In the genomic region with DNA sequence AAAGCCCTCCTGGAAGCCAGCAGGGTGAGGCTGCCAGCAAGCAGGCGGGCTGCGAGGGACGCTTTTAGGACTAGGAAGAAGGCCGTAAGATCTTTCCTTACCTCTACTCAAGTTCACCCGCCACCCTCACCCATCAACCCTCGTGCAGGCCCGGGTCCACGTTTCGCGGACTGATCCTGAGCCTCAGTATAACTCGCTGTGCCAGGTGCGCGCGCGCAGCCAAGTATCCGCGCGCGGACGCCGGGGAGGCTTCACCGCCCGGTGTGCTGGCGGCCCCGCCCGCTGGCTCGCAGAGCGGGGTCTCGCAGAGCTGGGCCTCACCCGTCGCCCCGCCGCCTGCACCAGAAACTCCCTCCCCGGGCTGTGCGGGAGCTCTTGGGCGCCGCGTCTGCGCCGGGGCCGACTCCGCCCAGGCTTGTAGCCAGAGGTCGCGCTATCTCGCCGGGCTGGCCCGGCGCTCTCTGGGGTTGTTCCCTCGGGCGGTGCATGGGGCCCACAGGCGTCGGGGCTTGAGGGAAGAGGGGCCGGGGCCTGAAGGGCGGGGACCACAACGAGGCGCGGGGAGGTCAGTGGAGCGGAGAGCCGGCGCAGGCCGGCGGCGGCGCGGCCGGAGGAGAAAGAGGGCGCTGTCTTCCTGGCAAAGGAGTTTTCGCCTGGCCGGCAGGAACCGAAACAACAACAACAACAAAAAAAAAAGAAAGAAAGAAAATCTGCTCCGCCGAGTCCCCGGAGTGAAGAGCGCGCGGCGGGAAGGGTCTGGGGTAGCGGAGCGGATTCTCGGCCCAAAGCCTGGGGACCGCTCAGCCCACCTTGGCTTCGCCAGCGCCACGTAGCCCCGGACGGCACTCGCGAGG, we compare ENCODE assay signal across 1 cellular context.
TF ChIP-seq lines count a peak whose summit lies in the region.

No MANE protein-coding gene starts in this region.

TF ChIP-seq in GM12878, 131 proteins besides CTCF, POLR2A, EP300 and RAD21 (continued from another document):
- TF ChIP-seq, protein P1, sequence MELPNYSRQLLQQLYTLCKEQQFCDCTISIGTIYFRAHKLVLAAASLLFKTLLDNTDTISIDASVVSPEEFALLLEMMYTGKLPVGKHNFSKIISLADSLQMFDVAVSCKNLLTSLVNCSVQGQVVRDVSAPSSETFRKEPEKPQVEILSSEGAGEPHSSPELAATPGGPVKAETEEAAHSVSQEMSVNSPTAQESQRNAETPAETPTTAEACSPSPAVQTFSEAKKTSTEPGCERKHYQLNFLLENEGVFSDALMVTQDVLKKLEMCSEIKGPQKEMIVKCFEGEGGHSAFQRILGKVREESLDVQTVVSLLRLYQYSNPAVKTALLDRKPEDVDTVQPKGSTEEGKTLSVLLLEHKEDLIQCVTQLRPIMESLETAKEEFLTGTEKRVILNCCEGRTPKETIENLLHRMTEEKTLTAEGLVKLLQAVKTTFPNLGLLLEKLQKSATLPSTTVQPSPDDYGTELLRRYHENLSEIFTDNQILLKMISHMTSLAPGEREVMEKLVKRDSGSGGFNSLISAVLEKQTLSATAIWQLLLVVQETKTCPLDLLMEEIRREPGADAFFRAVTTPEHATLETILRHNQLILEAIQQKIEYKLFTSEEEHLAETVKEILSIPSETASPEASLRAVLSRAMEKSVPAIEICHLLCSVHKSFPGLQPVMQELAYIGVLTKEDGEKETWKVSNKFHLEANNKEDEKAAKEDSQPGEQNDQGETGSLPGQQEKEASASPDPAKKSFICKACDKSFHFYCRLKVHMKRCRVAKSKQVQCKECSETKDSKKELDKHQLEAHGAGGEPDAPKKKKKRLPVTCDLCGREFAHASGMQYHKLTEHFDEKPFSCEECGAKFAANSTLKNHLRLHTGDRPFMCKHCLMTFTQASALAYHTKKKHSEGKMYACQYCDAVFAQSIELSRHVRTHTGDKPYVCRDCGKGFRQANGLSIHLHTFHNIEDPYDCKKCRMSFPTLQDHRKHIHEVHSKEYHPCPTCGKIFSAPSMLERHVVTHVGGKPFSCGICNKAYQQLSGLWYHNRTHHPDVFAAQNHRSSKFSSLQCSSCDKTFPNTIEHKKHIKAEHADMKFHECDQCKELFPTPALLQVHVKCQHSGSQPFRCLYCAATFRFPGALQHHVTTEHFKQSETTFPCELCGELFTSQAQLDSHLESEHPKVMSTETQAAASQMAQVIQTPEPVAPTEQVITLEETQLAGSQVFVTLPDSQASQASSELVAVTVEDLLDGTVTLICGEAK (IDR thresholded peaks at IDR 0.05; ENCODE audit: borderline replicate concordance) = no peak
- TF ChIP-seq GATAD2B (conservative IDR thresholded peaks at IDR 0.05; ENCODE audit: low read depth) (0 out of 2 replicates have a peak, but pooled peaks have one; percentile 33), MTA2 (IDR thresholded peaks at IDR 0.05; ENCODE audit: low read depth) (no peak), PAX8 (IDR thresholded peaks at IDR 0.05) (no peak), NBN (IDR thresholded peaks at IDR 0.05) (0 out of 2 replicates have a peak, but pooled peaks have one; percentile 60), TARDBP (IDR thresholded peaks at IDR 0.05; ENCODE audit: borderline replicate concordance) (0 out of 2 replicates have a peak, but pooled peaks have one; percentile 33), BHLHE40 (IDR thresholded peaks at IDR 0.05; ENCODE audit: borderline replicate concordance in 1 of 2, low read depth in 2 of 2, low read length in 1 of 2) (peak in 1 of 2 experiments; percentile 14; a peak in 2 of 4 replicates), HDGF (IDR thresholded peaks at IDR 0.05) (no peak), IRF4 (IDR thresholded peaks at IDR 0.05; ENCODE audit: low read depth, low read length) (no peak), SP1 (IDR thresholded peaks at IDR 0.05; ENCODE audit: low read depth, low read length) (no peak), RB1 (IDR thresholded peaks at IDR 0.05; ENCODE audit: borderline replicate concordance) (peak; percentile 37; the same call in 1 of the 2 replicates), TCF7 (IDR thresholded peaks at IDR 0.05; ENCODE audit: borderline replicate concordance) (no peak), MYC (IDR thresholded peaks at IDR 0.05; ENCODE audit: insufficient read depth, insufficient read length, insufficient replicate concordance, low read length, severe bottlenecking) (no peak), SMC3 (IDR thresholded peaks at IDR 0.05; ENCODE audit: borderline replicate concordance, low read length) (peak; percentile 56; the same call in 1 of the 2 replicates), CBX3 (IDR thresholded peaks at IDR 0.05; ENCODE audit: borderline replicate concordance, low read depth) (no peak), MEF2A (IDR thresholded peaks at IDR 0.05; ENCODE audit: insufficient read depth, low read depth, low read length) (no peak), ELK1 (IDR thresholded peaks at IDR 0.05; ENCODE audit: low read depth, low read length) (0 out of 2 replicates have a peak, but pooled peaks have one; percentile 7), MAX (IDR thresholded peaks at IDR 0.05; ENCODE audit: low read depth, low read length) (no peak), CREB1 (IDR thresholded peaks at IDR 0.05; ENCODE audit: low read depth) (no peak), FOXK2 (IDR thresholded peaks at IDR 0.05) (peak; percentile 56), E2F4 (IDR thresholded peaks at IDR 0.05; ENCODE audit: low read depth, low read length) (no peak), HDAC6 (IDR thresholded peaks at IDR 0.05; ENCODE audit: unreplicated experiment) (peak; percentile 95), ETV6 (conservative IDR thresholded peaks at IDR 0.05 in 1 of 2, IDR thresholded peaks at IDR 0.05 in 1 of 2; ENCODE audit: borderline replicate concordance in 1 of 2, low read depth in 1 of 2) (no peak), ZBED1 (IDR thresholded peaks at IDR 0.05; ENCODE audit: borderline replicate concordance) (no peak), ZBTB4 (CRISPR knock-in tag; IDR thresholded peaks at IDR 0.05) (no peak), BACH1 (IDR thresholded peaks at IDR 0.05; ENCODE audit: borderline replicate concordance) (no peak), ZNF384 (IDR thresholded peaks at IDR 0.05; ENCODE audit: borderline replicate concordance, low read depth, low read length) (peak; percentile 93), NR2F1 (conservative IDR thresholded peaks at IDR 0.05) (0 out of 2 replicates have a peak, but pooled peaks have one; percentile 28), SMAD5 (IDR thresholded peaks at IDR 0.05; ENCODE audit: low read depth) (0 out of 2 replicates have a peak, but pooled peaks have one; percentile 31), RFX5 (IDR thresholded peaks at IDR 0.05; ENCODE audit: low read depth, low read length) (no peak), PAX5 (IDR thresholded peaks at IDR 0.05; ENCODE audit: borderline replicate concordance, low read depth, low read length) (peak; percentile 66; the same call in 1 of the 2 replicates), DPF2 (IDR thresholded peaks at IDR 0.05) (peak; percentile 33; the same call in 1 of the 2 replicates), PML (IDR thresholded peaks at IDR 0.05; ENCODE audit: low read length) (no peak), RELA (IDR thresholded peaks at IDR 0.05; ENCODE audit: borderline replicate concordance, partially characterized antibody) (no peak), ESRRA (IDR thresholded peaks at IDR 0.05; ENCODE audit: low read length) (no peak), HDAC2 (IDR thresholded peaks at IDR 0.05) (peak; percentile 60; the same call in 1 of the 2 replicates)
- TF ChIP-seq, protein P2, sequence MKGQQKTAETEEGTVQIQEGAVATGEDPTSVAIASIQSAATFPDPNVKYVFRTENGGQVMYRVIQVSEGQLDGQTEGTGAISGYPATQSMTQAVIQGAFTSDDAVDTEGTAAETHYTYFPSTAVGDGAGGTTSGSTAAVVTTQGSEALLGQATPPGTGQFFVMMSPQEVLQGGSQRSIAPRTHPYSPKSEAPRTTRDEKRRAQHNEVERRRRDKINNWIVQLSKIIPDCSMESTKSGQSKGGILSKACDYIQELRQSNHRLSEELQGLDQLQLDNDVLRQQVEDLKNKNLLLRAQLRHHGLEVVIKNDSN (IDR thresholded peaks at IDR 0.05; ENCODE audit: borderline replicate concordance, extremely low read length, insufficient read depth, low read depth, low read length) = no peak
- TF ChIP-seq, protein P3, sequence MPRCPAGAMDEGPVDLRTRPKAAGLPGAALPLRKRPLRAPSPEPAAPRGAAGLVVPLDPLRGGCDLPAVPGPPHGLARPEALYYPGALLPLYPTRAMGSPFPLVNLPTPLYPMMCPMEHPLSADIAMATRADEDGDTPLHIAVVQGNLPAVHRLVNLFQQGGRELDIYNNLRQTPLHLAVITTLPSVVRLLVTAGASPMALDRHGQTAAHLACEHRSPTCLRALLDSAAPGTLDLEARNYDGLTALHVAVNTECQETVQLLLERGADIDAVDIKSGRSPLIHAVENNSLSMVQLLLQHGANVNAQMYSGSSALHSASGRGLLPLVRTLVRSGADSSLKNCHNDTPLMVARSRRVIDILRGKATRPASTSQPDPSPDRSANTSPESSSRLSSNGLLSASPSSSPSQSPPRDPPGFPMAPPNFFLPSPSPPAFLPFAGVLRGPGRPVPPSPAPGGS (IDR thresholded peaks at IDR 0.05; ENCODE audit: borderline replicate concordance, insufficient read depth, low read depth, low read length, poor library complexity, severe bottlenecking) = no peak
- TF ChIP-seq, protein P4, sequence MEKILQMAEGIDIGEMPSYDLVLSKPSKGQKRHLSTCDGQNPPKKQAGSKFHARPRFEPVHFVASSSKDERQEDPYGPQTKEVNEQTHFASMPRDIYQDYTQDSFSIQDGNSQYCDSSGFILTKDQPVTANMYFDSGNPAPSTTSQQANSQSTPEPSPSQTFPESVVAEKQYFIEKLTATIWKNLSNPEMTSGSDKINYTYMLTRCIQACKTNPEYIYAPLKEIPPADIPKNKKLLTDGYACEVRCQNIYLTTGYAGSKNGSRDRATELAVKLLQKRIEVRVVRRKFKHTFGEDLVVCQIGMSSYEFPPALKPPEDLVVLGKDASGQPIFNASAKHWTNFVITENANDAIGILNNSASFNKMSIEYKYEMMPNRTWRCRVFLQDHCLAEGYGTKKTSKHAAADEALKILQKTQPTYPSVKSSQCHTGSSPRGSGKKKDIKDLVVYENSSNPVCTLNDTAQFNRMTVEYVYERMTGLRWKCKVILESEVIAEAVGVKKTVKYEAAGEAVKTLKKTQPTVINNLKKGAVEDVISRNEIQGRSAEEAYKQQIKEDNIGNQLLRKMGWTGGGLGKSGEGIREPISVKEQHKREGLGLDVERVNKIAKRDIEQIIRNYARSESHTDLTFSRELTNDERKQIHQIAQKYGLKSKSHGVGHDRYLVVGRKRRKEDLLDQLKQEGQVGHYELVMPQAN (conservative IDR thresholded peaks at IDR 0.05) = no peak
- TF ChIP-seq, protein P5, sequence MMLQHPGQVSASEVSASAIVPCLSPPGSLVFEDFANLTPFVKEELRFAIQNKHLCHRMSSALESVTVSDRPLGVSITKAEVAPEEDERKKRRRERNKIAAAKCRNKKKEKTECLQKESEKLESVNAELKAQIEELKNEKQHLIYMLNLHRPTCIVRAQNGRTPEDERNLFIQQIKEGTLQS (IDR thresholded peaks at IDR 0.05; ENCODE audit: borderline replicate concordance, extremely low read depth, low read depth, low read length) = no peak
